Comparison of ENCODE assay signal across 8 cellular contexts in the genomic region with DNA sequence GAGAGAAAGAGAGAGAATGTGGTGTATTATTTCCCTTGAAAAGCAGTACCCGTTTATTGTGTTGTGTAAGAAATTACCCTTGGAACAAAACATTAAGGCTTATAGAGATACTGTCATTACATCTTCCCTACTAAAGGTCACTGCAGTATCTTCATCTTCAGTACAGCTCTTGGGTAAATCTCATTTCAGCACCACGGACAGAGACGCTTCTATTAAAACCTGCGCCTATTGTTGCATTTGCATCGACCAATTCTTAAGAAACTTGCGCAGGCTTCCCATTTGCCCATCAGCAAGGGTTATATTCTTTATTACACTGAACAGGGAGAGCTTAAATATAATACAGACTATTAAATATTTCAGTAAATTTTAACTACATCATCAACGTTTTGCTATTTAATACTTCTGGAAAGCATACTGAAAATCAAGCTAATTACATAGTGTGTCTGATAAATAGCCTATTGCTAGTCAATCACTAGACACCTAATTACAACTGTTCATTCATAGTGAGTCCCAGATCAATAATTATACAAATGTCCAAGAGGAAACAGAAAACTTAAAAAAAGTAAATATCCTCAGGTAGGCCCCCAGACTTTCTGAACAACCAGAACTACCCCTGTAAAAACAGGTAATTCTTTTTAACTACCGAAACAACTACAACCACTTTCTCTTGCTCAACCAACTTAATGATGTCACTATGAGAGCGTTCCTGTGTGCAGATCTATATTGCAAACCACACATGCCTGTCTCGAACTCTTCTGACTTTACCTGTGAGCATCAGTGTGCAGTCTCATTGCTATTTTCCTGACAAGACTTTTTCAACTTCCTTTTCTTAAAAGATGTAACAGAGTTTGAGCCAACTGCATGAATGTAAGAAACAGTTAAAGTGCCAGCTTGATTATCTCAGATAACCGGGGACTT.
A peak's percentile ranks its signal among the peaks of the same experiment; 100 is the strongest.
DNase-seq lines count a peak whose midpoint lies in the region; ATAC-seq and TF ChIP-seq lines count a peak whose summit lies in the region.

No MANE protein-coding gene starts in this region.

- DNase-seq in NCI-H1436 treated with DMSO at 0.1 percent for 48 hours (lab: John Stamatoyannopoulos, UW), result peak; percentile 25
- DNase-seq in NCI-H1436 (lab: John Stamatoyannopoulos, UW), result no peak
- peak; percentile 69 for DNase-seq in NCI-H345 treated with DMSO at 0.1 percent for 48 hours (lab: John Stamatoyannopoulos, UW; ENCODE audit: unreplicated experiment)
- peak; percentile 87 for DNase-seq in dermis blood vessel endothelial cell
- peak; percentile 72 for DNase-seq in neural crest cell (ENCODE audit: low read depth, low spot score)
- no peak for DNase-seq in NK-92 (lab: John Stamatoyannopoulos, UW; ENCODE audit: unreplicated experiment)

- H3K27me3 Mint-ChIP-seq in neural crest cell (ENCODE audit: low read depth), result peaks cover 50% of the 10 kb centered on the region

- no peak overlapping the region for H3K27ac Mint-ChIP-seq in neural crest cell (ENCODE audit: unreplicated experiment)

- TF ChIP-seq CTCF in neural crest cell (conservative IDR thresholded peaks at IDR 0.05), result no peak

- H3K36me3 Mint-ChIP-seq in neural crest cell (ENCODE audit: low read depth), result no peaks in the 10 kb centered on the region

- H3K9me3 Mint-ChIP-seq in neural crest cell, result no peaks in the 10 kb centered on the region

- ATAC-seq in HG03469 (IDR thresholded peaks at IDR 0.05; ENCODE audit: unreplicated experiment) (no peak), HG02973 (IDR thresholded peaks at IDR 0.05; ENCODE audit: unreplicated experiment) (no peak)

- H3K4me1 Mint-ChIP-seq in neural crest cell, result peaks cover 21% of the 10 kb centered on the region

- peak overlapping the region; percentile 72 for H3K4me3 Mint-ChIP-seq in neural crest cell

Comparison
In these comparisons a context has a peak if more than half of its experiments do, and no peak if none do; other contexts are left out.
1. DNase-seq: peak in NCI-H1436 treated with DMSO at 0.1 percent for 48 hours (single experiment), NCI-H345 treated with DMSO at 0.1 percent for 48 hours (single experiment), dermis blood vessel endothelial cell (single experiment) and neural crest cell (single experiment); none in NCI-H1436 (single experiment) and NK-92 (single experiment).